ENCODE assay signal across 13 cellular contexts in the genomic region with DNA sequence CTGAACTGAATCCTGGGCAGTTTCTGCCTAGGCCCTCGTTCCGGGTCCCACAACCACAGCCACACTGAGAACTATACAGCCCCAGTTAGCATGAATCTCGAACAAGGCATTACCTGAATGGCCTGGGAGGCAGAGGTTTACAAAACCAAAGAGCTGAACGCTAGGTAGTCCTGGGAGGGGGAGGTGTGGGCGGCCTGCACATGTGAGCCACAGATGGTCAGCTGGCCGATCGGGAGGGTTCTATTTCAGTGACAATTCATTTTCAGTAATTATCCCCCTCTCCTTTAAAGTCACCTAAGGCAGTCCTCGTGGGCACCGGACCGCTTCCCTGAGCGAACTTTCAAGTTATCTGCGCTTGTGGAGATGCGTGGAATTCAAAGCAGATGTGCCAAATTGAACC.
"Had no signal": no experiment of that assay in that cellular context is flagged by ENCODE, and none has a peak within 500 bp of the region (broad histone marks: within the 10 kb centered on the region; RNA-seq: fewer than 3 reads in every experiment).

No MANE protein-coding gene starts in this region.

- H3K27me3 Mint-ChIP-seq: activated naive CD8-positive, alpha-beta T cell; stimulated activated naive CD8-positive, alpha-beta T cell treated with anti-CD3 and anti-CD28 coated beads, Interleukin-15, Interleukin-2, amounts not matched to agents 100 ng/mL and 50 ng/mL, for 24 hours had no signal

- H3K27ac ChIP-seq: esophagus squamous epithelium, neutrophil, upper lobe of left lung had no signal

- ATAC-seq: natural killer cell had no signal

- H3K27me3 ChIP-seq: neutrophil, upper lobe of left lung had no signal

- H3K36me3 Mint-ChIP-seq: activated naive CD8-positive, alpha-beta T cell; natural killer cell had no signal

- H3K9me3 ChIP-seq: esophagus squamous epithelium, neutrophil, upper lobe of left lung had no signal

- H3K9me3 Mint-ChIP-seq: natural killer cell; stimulated activated naive CD8-positive, alpha-beta T cell treated with anti-CD3 and anti-CD28 coated beads, Interleukin-15, Interleukin-2, amounts not matched to agents 100 ng/mL and 50 ng/mL, for 24 hours had no signal

- H3K36me3 ChIP-seq: esophagus squamous epithelium, neutrophil, upper lobe of left lung had no signal

- H3K4me3 Mint-ChIP-seq: activated naive CD8-positive, alpha-beta T cell; natural killer cell; stimulated activated naive CD8-positive, alpha-beta T cell treated with anti-CD3 and anti-CD28 coated beads, Interleukin-15, Interleukin-2, amounts not matched to agents 100 ng/mL and 50 ng/mL, for 24 hours had no signal

- H3K4me3 ChIP-seq: esophagus squamous epithelium, upper lobe of left lung had no signal

- H3K27ac Mint-ChIP-seq: activated naive CD8-positive, alpha-beta T cell; natural killer cell; stimulated activated naive CD8-positive, alpha-beta T cell treated with anti-CD3 and anti-CD28 coated beads, Interleukin-15, Interleukin-2, amounts not matched to agents 100 ng/mL and 50 ng/mL, for 24 hours had no signal

- H3K4me1 Mint-ChIP-seq: natural killer cell had no signal

- DNase-seq: activated CD4-positive, alpha-beta T cell treated with anti-CD3 and anti-CD28 coated beads, Interleukin-2, amount 50 U/mL, for 1 hour; activated CD4-positive, CD25-positive, alpha-beta regulatory T cell treated with anti-CD3 and anti-CD28 coated beads, Interleukin-2, amount 50 U/mL, for 72 hours; activated T-cell treated with anti-CD3 and anti-CD28 coated beads for 4 hours; cerebellar nuclear complex; effector CD8-positive, alpha-beta T cell; esophagus squamous epithelium; mesendoderm; natural killer cell; T1000 had no signal

- H3K4me1 ChIP-seq: upper lobe of left lung had no signal
